8 cellular contexts compared by ENCODE assay signal in the genomic region with DNA sequence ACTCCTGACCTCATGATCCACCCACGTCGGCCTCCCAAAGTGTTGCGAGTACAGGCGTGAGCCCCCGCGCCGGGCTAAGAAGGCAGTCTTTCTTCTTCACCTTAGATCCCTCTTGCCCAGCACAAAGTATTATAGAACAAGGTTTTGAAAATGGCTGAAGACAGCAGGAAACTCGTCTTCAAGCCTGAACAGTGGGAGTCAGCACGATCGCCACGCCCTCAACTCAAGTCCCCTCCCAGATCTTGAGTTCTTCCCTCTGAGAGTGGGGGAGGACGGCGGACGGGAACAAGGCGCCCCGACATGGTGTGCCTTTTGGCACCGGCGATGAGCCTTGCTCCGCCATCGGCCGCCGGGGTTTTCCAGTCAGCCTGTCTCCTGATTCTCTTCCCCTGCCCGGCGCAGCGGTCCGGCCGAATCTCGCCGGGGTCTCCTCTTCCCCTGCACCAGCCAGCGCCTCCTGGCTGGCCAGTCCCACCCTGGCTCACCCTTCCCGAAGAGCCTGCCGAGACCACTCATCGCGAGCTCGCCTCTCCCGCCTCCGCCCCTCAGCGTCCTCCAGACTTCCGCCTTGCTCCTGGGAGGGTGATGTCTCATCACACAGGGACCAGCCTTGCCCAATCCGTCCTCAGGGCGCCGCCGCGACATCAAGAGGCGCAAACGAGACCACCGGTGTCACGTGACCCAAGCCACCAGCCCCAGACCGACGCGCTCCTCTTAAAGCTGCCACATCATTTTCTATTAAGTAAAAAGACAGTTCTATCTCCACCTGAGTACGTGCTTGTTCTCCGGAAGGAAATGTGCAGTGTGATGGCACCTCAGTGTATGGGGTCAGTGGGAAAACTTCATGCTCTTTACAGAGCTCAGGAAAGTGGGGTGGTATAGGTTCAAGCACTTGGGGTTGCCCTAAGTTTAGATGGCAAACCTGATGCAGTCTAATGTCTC. TPM values are rescaled to one million over a fixed set of nuclear protein-coding genes. Genes with fewer than 3 reads are reported as not detected.
DNase-seq lines count a peak whose midpoint lies in the region; ATAC-seq and TF ChIP-seq lines count a peak whose summit lies in the region.

A gene with protein sequence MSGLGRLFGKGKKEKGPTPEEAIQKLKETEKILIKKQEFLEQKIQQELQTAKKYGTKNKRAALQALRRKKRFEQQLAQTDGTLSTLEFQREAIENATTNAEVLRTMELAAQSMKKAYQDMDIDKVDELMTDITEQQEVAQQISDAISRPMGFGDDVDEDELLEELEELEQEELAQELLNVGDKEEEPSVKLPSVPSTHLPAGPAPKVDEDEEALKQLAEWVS (minus strand): TSS at position 565 of the 942 bp plus-strand sequence. CDS start 49 bp downstream, at position 516.

- H3K27me3 ChIP-seq in BJ (ENCODE audit: control insufficient read depth, insufficient read depth, low read length) (no peaks in the 10 kb centered on the region), layer of hippocampus (ENCODE audit: control insufficient read depth, insufficient read depth, low read length) (no peaks in the 10 kb centered on the region)

- H3K27ac Mint-ChIP-seq in activated CD4-positive, alpha-beta T cell treated with anti-CD3 and anti-CD28 coated beads, Interleukin-2, amount 10 ng/mL, durations not matched to agents 24 days and 14 days, result peak within 1 kb of the TSS; percentile 96

- TF ChIP-seq CTCF in BJ (IDR thresholded peaks at IDR 0.05; ENCODE audit: insufficient read depth, low read depth, low read length), result peak; percentile 46
- no peak for TF ChIP-seq CTCF in coronary artery (IDR thresholded peaks at IDR 0.05)

- intact Hi-C loops in activated CD4-positive, alpha-beta T cell treated with anti-CD3 and anti-CD28 coated beads, Interleukin-2, amount 10 ng/mL, durations not matched to agents 24 days and 14 days (cut with micrococcal nuclease), result loop anchor here (1.0 kb wide), 9 partner anchors 18 to 99 kb away; partner anchors contain the start of genes DCAF11, DHRS1, EMC9 and GMPR2

- H3K27me3 Mint-ChIP-seq in activated CD4-positive, alpha-beta T cell treated with anti-CD3 and anti-CD28 coated beads, Interleukin-2, amount 10 ng/mL, durations not matched to agents 24 days and 14 days, result peaks cover 2% of the 10 kb centered on the region

- CTCF ChIA-PET in BJ (lab: Yijun Ruan, JAX), result interaction anchor here (0.9 to 2.4 kb wide), 4 partner anchors 29 to 85 kb away, joined by 3 to 10 read pairs (median 4); partner anchors contain the start of genes IRF9, PSME2 and TINF2

- H3K9me3 Mint-ChIP-seq in activated CD4-positive, alpha-beta T cell treated with anti-CD3 and anti-CD28 coated beads, Interleukin-2, amount 10 ng/mL, durations not matched to agents 24 days and 14 days, result no peaks in the 10 kb centered on the region

- peak within 1 kb of the TSS; percentile 84 for H3K4me3 ChIP-seq in BJ (ENCODE audit: low read depth, low read length)
- H3K4me3 ChIP-seq in coronary artery, result peak within 1 kb of the TSS; percentile 82

- H3K36me3 Mint-ChIP-seq in activated CD4-positive, alpha-beta T cell treated with anti-CD3 and anti-CD28 coated beads, Interleukin-2, amount 10 ng/mL, durations not matched to agents 24 days and 14 days (ENCODE audit: low read depth), result peaks cover 53% of the 10 kb centered on the region

- POLR2A ChIA-PET in BJ (lab: Charles Lee), result no interaction called here

- ATAC-seq in GM19324 (IDR thresholded peaks at IDR 0.05; ENCODE audit: low FRiP score, unreplicated experiment) (peak; percentile 78), HG03469 (IDR thresholded peaks at IDR 0.05; ENCODE audit: unreplicated experiment) (peak; percentile 54)

- H3K27ac ChIP-seq in coronary artery, result peak within 1 kb of the TSS; percentile 86 to 95
- H3K27ac ChIP-seq in layer of hippocampus (ENCODE audit: low read depth, low read length), result peak within 1 kb of the TSS; percentile 88

- peaks cover 49% of the 10 kb centered on the region for H3K4me1 Mint-ChIP-seq in activated CD4-positive, alpha-beta T cell treated with anti-CD3 and anti-CD28 coated beads, Interleukin-2, amount 10 ng/mL, durations not matched to agents 24 days and 14 days

- peak; percentile 91 for DNase-seq in BJ (ENCODE audit: low read depth)
- peak; percentile 82 for DNase-seq in NCI-H526 treated with DMSO at 0.1 percent for 48 hours (lab: John Stamatoyannopoulos, UW)
- peak; percentile 99 for DNase-seq in activated CD4-positive, alpha-beta T cell treated with anti-CD3 and anti-CD28 coated beads, Interleukin-2, amount 10 ng/mL, durations not matched to agents 24 days and 14 days
- DNase-seq in coronary artery (ENCODE audit: low spot score), result peak; percentile 99
- DNase-seq in stimulated activated CD4-positive, alpha-beta T cell treated with anti-CD3 and anti-CD28 coated beads, Interleukin-1b, Interleukin-23, amount 100 ng/mL, for 4 hours (ENCODE audit: low read depth in 2 of 2), result peak; percentile 89

- H3K4me3 Mint-ChIP-seq in activated CD4-positive, alpha-beta T cell treated with anti-CD3 and anti-CD28 coated beads, Interleukin-2, amount 10 ng/mL, durations not matched to agents 24 days and 14 days, result peak within 1 kb of the TSS; percentile 93

- peaks cover 17% of the 10 kb centered on the region for H3K36me3 ChIP-seq in BJ (ENCODE audit: control insufficient read depth, insufficient read depth, low read length)

RNA-seq across cellular contexts. Expression of the gene that starts here (rescaled TPM):
- 36.3 and 52.1 TPM in 2 replicates for polyA plus RNA-seq in BJ (2011; rRNA removed)
- polyA minus RNA-seq in BJ (2011; rRNA and poly(A)+ RNA removed), result 4.2 and 6.7 TPM in 2 replicates
- total RNA-seq in activated CD4-positive, alpha-beta T cell treated with anti-CD3 and anti-CD28 coated beads, Interleukin-2, amount 10 ng/mL, durations not matched to agents 24 days and 14 days, result 88.0 and 89.9 TPM in 2 replicates

Comparison
In these comparisons a context has a peak if more than half of its experiments do, and no peak if none do; other contexts are left out.
1. Peak in every context shown above with its lines: DNase-seq, ATAC-seq, H3K4me3 ChIP-seq and H3K27ac ChIP-seq.